8 cellular contexts compared by ENCODE assay signal in the genomic region with DNA sequence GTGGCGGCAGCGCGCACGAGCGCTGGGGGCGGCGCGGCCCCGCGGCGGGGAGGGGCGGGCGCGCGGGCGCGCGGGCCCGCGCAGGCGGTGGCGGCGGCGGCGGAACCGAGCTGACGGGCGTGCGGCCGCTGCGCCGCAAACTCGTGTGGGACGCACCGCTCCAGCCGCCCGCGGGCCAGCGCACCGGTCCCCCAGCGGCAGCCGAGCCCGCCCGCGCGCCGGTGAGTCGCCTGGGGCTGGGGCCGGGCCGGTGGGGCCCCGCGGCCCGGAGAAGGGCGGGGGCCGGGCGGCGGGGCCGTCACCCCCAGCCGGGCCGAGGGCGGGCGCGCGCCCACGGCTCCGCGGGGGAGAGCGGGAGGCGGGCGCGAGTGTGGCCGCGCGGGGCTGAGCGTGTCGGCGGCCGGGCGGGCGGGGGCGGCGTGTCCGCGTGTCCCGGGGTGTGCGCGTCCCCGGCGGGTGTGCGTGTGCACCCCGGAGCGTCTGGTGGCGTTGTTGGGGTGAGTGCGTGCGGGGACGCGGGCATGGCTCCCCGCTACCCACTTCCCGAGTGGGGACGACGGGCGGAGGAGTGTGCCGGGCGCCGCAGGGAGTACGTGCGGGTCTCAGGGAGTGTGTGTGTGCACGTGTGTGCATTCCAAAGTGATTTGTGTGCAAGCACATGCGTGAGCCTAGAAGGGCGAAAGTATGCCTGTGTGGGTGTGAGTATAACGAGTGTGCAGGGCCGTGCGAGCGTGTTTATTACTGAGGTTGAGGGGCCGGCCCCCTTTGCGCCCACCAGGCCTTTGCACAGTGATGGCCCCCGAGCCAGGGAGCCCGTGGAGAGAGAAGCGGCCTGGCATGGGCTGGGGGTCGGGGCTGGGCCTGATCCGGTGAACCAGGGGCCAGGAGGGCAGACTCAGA. TPM values are rescaled to one million over a fixed set of nuclear protein-coding genes. Genes with fewer than 3 reads are reported as not detected.
DNase-seq lines count a peak whose midpoint lies in the region; ATAC-seq and TF ChIP-seq lines count a peak whose summit lies in the region.

A gene (plus strand): TSS at position 85 of the 900 bp plus-strand sequence. CDS start 44,016 bp downstream, outside the sequence.

- H3K27me3 Mint-ChIP-seq in activated T-helper 2 cell treated with anti-CD3 and anti-CD28 coated beads, Interferon-gamma antibody, Interleukin-2, Interleukin-4, amounts not matched to agents 10 μg/mL and 5 μg/mL and 100 μg/mL, durations not matched to agents 14 hours and 24 hours and 36 hours (ENCODE audit: low read depth): no peaks in the 10 kb centered on the region

- peaks cover 71% of the 10 kb centered on the region for H3K4me1 Mint-ChIP-seq in activated T-helper 2 cell treated with anti-CD3 and anti-CD28 coated beads, Interferon-gamma antibody, Interleukin-2, Interleukin-4, amounts not matched to agents 10 μg/mL and 5 μg/mL and 100 μg/mL, durations not matched to agents 14 hours and 24 hours and 36 hours (ENCODE audit: low read depth)

- H3K27me3 ChIP-seq in foreskin keratinocyte (no peaks in the 10 kb centered on the region), neuron (ENCODE audit: insufficient read depth, low read length) (no peaks in the 10 kb centered on the region)

- peaks cover 33% of the 10 kb centered on the region for H3K36me3 Mint-ChIP-seq in activated T-helper 2 cell treated with anti-CD3 and anti-CD28 coated beads, Interferon-gamma antibody, Interleukin-2, Interleukin-4, amounts not matched to agents 10 μg/mL and 5 μg/mL and 100 μg/mL, durations not matched to agents 14 hours and 24 hours and 36 hours (ENCODE audit: low read depth)

- H3K4me1 ChIP-seq in foreskin keratinocyte: peaks cover 28% of the 10 kb centered on the region
- peaks cover 47% of the 10 kb centered on the region for H3K4me1 ChIP-seq in neuron (ENCODE audit: insufficient read depth, low read length)

- TF ChIP-seq CTCF in GM12864 (IDR thresholded peaks at IDR 0.05; ENCODE audit: low read depth, low read length, missing control alignments): no peak
- TF ChIP-seq CTCF in foreskin keratinocyte (conservative IDR thresholded peaks at IDR 0.05): no peak

- no peaks in the 10 kb centered on the region for H3K36me3 ChIP-seq in neuron (ENCODE audit: insufficient read depth, low read length)

- H3K27ac ChIP-seq in foreskin keratinocyte: peak within 1 kb of the TSS; percentile 29

- H3K4me3 ChIP-seq in GM12864 (ENCODE audit: low read depth, low read length) (peak within 1 kb of the TSS; percentile 97), neuron (ENCODE audit: low read length) (peak within 1 kb of the TSS; percentile 82)

- peak; percentile 53 for ATAC-seq in foreskin keratinocyte
- ATAC-seq in HG02763 (IDR thresholded peaks at IDR 0.05; ENCODE audit: unreplicated experiment): no peak
- ATAC-seq in GM21390 (IDR thresholded peaks at IDR 0.05; ENCODE audit: unreplicated experiment): no peak
- no peak for ATAC-seq in HG03457 (IDR thresholded peaks at IDR 0.05; ENCODE audit: unreplicated experiment)

- intact Hi-C loops in activated T-helper 2 cell treated with anti-CD3 and anti-CD28 coated beads, Interferon-gamma antibody, Interleukin-2, Interleukin-4, amounts not matched to agents 10 μg/mL and 5 μg/mL and 100 μg/mL, durations not matched to agents 14 hours and 24 hours and 36 hours (cut with micrococcal nuclease): no loop called here

- no peaks in the 10 kb centered on the region for H3K9me3 ChIP-seq in neuron (ENCODE audit: low read length)

- peak within 1 kb of the TSS; percentile 97 for H3K4me3 Mint-ChIP-seq in activated T-helper 2 cell treated with anti-CD3 and anti-CD28 coated beads, Interferon-gamma antibody, Interleukin-2, Interleukin-4, amounts not matched to agents 10 μg/mL and 5 μg/mL and 100 μg/mL, durations not matched to agents 14 hours and 24 hours and 36 hours (ENCODE audit: low read depth)

- DNase-seq in GM12864 (ENCODE audit: low read depth) (no peak), LoVo (ENCODE audit: low spot score) (peak; percentile 27), foreskin keratinocyte (peak in 1 of 2 donors; percentile 49)
- DNase-seq in activated T-helper 2 cell treated with anti-CD3 and anti-CD28 coated beads, Interferon-gamma antibody, Interleukin-2, Interleukin-4, amounts not matched to agents 10 μg/mL and 5 μg/mL and 100 μg/mL, durations not matched to agents 14 hours and 24 hours and 36 hours (ENCODE audit: low spot score): peak; percentile 28

- H2AFZ ChIP-seq in neuron (ENCODE audit: low read depth, low read length): peak within 1 kb of the TSS; percentile 5

- peak within 1 kb of the TSS; percentile 94 for H3K27ac Mint-ChIP-seq in activated T-helper 2 cell treated with anti-CD3 and anti-CD28 coated beads, Interferon-gamma antibody, Interleukin-2, Interleukin-4, amounts not matched to agents 10 μg/mL and 5 μg/mL and 100 μg/mL, durations not matched to agents 14 hours and 24 hours and 36 hours

- H3K9me3 Mint-ChIP-seq in activated T-helper 2 cell treated with anti-CD3 and anti-CD28 coated beads, Interferon-gamma antibody, Interleukin-2, Interleukin-4, amounts not matched to agents 10 μg/mL and 5 μg/mL and 100 μg/mL, durations not matched to agents 14 hours and 24 hours and 36 hours: no peaks in the 10 kb centered on the region

RNA-seq across cellular contexts. Expression of the gene that starts here (rescaled TPM):
- 44.6 and 47.7 TPM in 2 replicates for total RNA-seq in activated T-helper 2 cell treated with anti-CD3 and anti-CD28 coated beads, Interferon-gamma antibody, Interleukin-2, Interleukin-4, amounts not matched to agents 10 μg/mL and 5 μg/mL and 100 μg/mL, durations not matched to agents 14 hours and 24 hours and 36 hours
- 28.4 and 30.3 TPM in 2 replicates for total RNA-seq in foreskin keratinocyte
- polyA plus RNA-seq in foreskin keratinocyte: 29.7 and 30.5 TPM in 2 replicates
